In the genomic region with DNA sequence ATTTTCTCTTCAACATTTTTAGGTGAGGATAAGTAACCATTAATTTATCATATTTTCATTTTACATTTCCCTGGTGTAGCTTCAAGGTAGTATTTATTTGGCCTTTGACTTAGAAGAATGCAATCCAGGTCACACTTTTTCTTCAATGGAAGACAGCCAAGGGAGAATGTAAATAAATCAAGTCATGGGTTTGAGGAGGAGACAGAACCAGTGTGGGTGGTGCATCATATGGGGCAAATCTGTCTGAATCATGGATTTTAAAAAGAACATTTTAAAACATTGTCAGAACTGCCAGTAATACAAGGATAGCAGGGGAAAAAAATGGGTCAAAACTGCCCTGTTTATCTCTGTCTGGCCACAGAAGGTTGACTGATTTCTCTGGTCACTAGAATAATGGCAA, we compare ENCODE assay signal across 24 cellular contexts.
DNase-seq lines count a peak whose midpoint lies in the region; ATAC-seq and TF ChIP-seq lines count a peak whose summit lies in the region.
"Had no signal": no experiment of that assay in that cellular context is flagged by ENCODE, and none has a peak within 500 bp of the region (broad histone marks: within the 10 kb centered on the region; RNA-seq: fewer than 3 reads in every experiment).

No MANE protein-coding gene starts in this region.

- H3K9me3 ChIP-seq in breast epithelium: no peaks in the 10 kb centered on the region
- H3K9me3 ChIP-seq: A549 had no signal

- no peaks in the 10 kb centered on the region for H3K27me3 Mint-ChIP-seq in MCF 10A (ENCODE audit: insufficient read depth, unreplicated experiment)
- H3K27me3 Mint-ChIP-seq: CD4-positive, alpha-beta T cell had no signal

- no peak overlapping the region for H3K27ac Mint-ChIP-seq in MCF 10A (ENCODE audit: low read depth, unreplicated experiment)
- H3K27ac Mint-ChIP-seq: B cell; CD4-positive, alpha-beta T cell; CD8-positive, alpha-beta T cell had no signal

- H3K4me3 ChIP-seq in breast epithelium (no peak overlapping the region), fibroblast of mammary gland (ENCODE audit: control insufficient read depth, low read depth, low read length) (no peak overlapping the region)
- H3K4me3 ChIP-seq: A549; BLaER1 treated with 17β-estradiol and CSF1 and Interleukin-3, amounts not matched to agents 10 nM and 100 nM; GM12878 had no signal

- CTCF ChIA-PET in MCF 10A (lab: Yijun Ruan, JAX): no interaction called here

- no peaks in the 10 kb centered on the region for H3K36me3 ChIP-seq in breast epithelium
- H3K36me3 ChIP-seq: BLaER1 treated with 17β-estradiol and CSF1 and Interleukin-3, amounts not matched to agents 10 nM and 100 nM had no signal

- intact Hi-C loops in MCF 10A (cut with micrococcal nuclease): no loop called here
- intact Hi-C loops in breast epithelium (cut with DNase I; ENCODE audit: low total_unique reads): loop anchor here (1.0 kb wide), 1 partner anchor 16 kb away; no protein-coding TSS in a partner anchor

- no peaks in the 10 kb centered on the region for H3K4me1 Mint-ChIP-seq in MCF 10A (ENCODE audit: insufficient read depth, unreplicated experiment)
- H3K4me1 Mint-ChIP-seq: B cell had no signal

- no TSS peak for BruUV-seq in MCF 10A (replicated peaks; lab: Mats Ljungman, UMichigan)

- no peaks in the 10 kb centered on the region for H3K27me3 ChIP-seq in breast epithelium
- H3K27me3 ChIP-seq: BLaER1 treated with 17β-estradiol and CSF1 and Interleukin-3, amounts not matched to agents 10 nM and 100 nM had no signal

- H3K27ac ChIP-seq in breast epithelium: no peak overlapping the region
- H3K27ac ChIP-seq: 22Rv1; A549; BLaER1 treated with 17β-estradiol and CSF1 and Interleukin-3, amounts not matched to agents 10 nM and 100 nM; C4-2B had no signal

- TF ChIP-seq CTCF in MCF 10A (IDR thresholded peaks at IDR 0.05; ENCODE audit: unreplicated experiment) (no peak), breast epithelium (IDR thresholded peaks at IDR 0.05) (no peak), fibroblast of mammary gland (conservative IDR thresholded peaks at IDR 0.05; ENCODE audit: control insufficient read depth, insufficient read depth, low read depth, low read length) (no peak), omental fat pad (IDR thresholded peaks at IDR 0.05) (no peak)

- H3K9me3 Mint-ChIP-seq in MCF 10A (ENCODE audit: unreplicated experiment): no peaks in the 10 kb centered on the region
- H3K9me3 Mint-ChIP-seq: CD8-positive, alpha-beta T cell had no signal

- no peaks in the 10 kb centered on the region for H3K4me1 ChIP-seq in breast epithelium
- H3K4me1 ChIP-seq: A549 had no signal

- H3K36me3 Mint-ChIP-seq in MCF 10A (ENCODE audit: insufficient read depth, unreplicated experiment): no peaks in the 10 kb centered on the region
- H3K36me3 Mint-ChIP-seq: CD8-positive, alpha-beta T cell had no signal

- ATAC-seq in omental fat pad (ENCODE audit: low FRiP score): peak; percentile 54
- ATAC-seq: A549; CD8-positive, alpha-beta T cell; GM12878 had no signal

- DNase-seq in MCF 10A (ENCODE audit: unreplicated experiment): peak; percentile 23
- no peak for DNase-seq in breast epithelium (ENCODE audit: low spot score in 2 of 2)
- DNase-seq in fibroblast of mammary gland (ENCODE audit: low read depth): peak; percentile 31
- DNase-seq in omental fat pad (ENCODE audit: low spot score): no peak
- peak; percentile 25 for DNase-seq in putamen (ENCODE audit: low spot score)
- no peak for DNase-seq in midbrain (lab: John Stamatoyannopoulos, UW)
- no peak for DNase-seq in NCI-H526 (lab: John Stamatoyannopoulos, UW)
- DNase-seq in COR-L47 (lab: John Stamatoyannopoulos, UW): no peak
- DNase-seq: AML-193; CD4-positive, alpha-beta T cell; CD8-positive, alpha-beta T cell; DMS 273 treated with DMSO at 0.1 percent for 48 hours; DMS153; DMS53; DMS79; DND-41; EL; GDM1 had no signal

- POLR2A ChIA-PET in MCF 10A (lab: Yijun Ruan, JAX): interaction anchor here (0.6 kb wide), 1 partner anchor 69 kb away, joined by 3 read pairs; no protein-coding TSS in a partner anchor

- no peak overlapping the region for H3K4me3 Mint-ChIP-seq in MCF 10A (ENCODE audit: unreplicated experiment)
- H3K4me3 Mint-ChIP-seq: B cell; CD4-positive, alpha-beta T cell; CD8-positive, alpha-beta T cell had no signal

- TF ChIP-seq POLR2A in breast epithelium (IDR thresholded peaks at IDR 0.05): no peak

Comparison
In these comparisons a context has a peak if more than half of its experiments do, and no peak if none do; other contexts are left out.
1. DNase-seq: peak in MCF 10A (single experiment), fibroblast of mammary gland (single experiment) and putamen (single experiment); none in breast epithelium (0 of 2), omental fat pad (single experiment), midbrain (single experiment), NCI-H526 (0 of 2) and COR-L47 (single experiment).